ENCODE assay signal across 17 cellular contexts in the genomic region with DNA sequence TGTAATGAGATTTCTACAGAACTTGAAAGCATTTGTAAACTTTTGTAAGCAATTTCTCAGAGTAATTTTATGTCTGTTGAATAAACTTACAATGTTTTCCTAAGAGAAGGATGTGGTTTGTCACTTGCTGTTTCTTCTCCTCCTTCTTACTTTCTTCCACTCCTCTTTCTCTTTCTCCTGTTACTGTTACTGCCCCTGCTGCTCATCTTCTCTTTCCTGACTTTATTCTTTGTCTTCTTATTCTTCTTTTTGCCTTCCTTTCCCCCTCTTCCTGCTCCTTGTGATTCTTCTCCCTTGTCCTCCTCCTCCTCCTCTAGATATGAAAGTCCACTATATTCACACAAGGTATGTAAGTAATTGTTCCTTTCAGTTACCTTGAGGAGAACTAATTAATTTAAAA. TPM values are rescaled to one million over a fixed set of nuclear protein-coding genes. Genes with fewer than 3 reads are reported as not detected.
DNase-seq lines count a peak whose midpoint lies in the region; ATAC-seq, FAIRE-seq and TF ChIP-seq lines count a peak whose summit lies in the region.
"Had no signal": no experiment of that assay in that cellular context is flagged by ENCODE, and none has a peak within 500 bp of the region (broad histone marks: within the 10 kb centered on the region; RNA-seq: fewer than 3 reads in every experiment).

No MANE protein-coding gene starts in this region.

- H3K4me2 ChIP-seq in A549 (no peak overlapping the region; the same call in 2 of the 3 replicates), trophoblast cell (ENCODE audit: low read length) (no peak overlapping the region)

- intact Hi-C loops in testis (cut with DNase I; ENCODE audit: low total_unique reads): no loop called here

- no peak overlapping the region for H3K14ac ChIP-seq in trophoblast cell (ENCODE audit: low read length)

- H3K4me3 ChIP-seq in A549 (no peak overlapping the region), HEK293 (ENCODE audit: low read depth, low read length) (no peak overlapping the region), trophoblast cell (ENCODE audit: low read depth, low read length) (no peak overlapping the region), testis (no peak overlapping the region)
- H3K4me3 ChIP-seq: SJSA1, skin epidermis had no signal

- POLR2A ChIA-PET in A549 (lab: Yijun Ruan, JAX) (no interaction called here), HEK293 (lab: Yijun Ruan, JAX) (no interaction called here)
- POLR2A ChIA-PET in activated CD4-positive, alpha-beta memory T cell treated with anti-CD3 and anti-CD28 coated beads, Interleukin-2, amount 10 ng/mL, durations not matched to agents 7 days and 5 days (lab: Charles Lee): no interaction called here

- no peaks in the 10 kb centered on the region for H3K79me2 ChIP-seq in trophoblast cell (ENCODE audit: control insufficient read depth, insufficient read depth, low read length, poor library complexity)

- no peak overlapping the region for H2BK12ac ChIP-seq in trophoblast cell (ENCODE audit: low read length)

- no peak overlapping the region for H2BK5ac ChIP-seq in trophoblast cell (ENCODE audit: low read depth, low read length, poor library complexity)

- H3K36me3 Mint-ChIP-seq in activated naive CD8-positive, alpha-beta T cell: peaks cover 4% of the 10 kb centered on the region
- H3K36me3 Mint-ChIP-seq in natural killer cell treated with Interleukin-12 subunit alpha and Interleukin-12 subunit beta and Interleukin-15 and Interleukin-18, amount 100 ng/mL, for 72 hours: no peaks in the 10 kb centered on the region
- H3K36me3 Mint-ChIP-seq in activated CD4-positive, alpha-beta memory T cell treated with anti-CD3 and anti-CD28 coated beads, Interleukin-2, amount 10 ng/mL, durations not matched to agents 7 days and 5 days (ENCODE audit: low read depth): peaks cover 4% of the 10 kb centered on the region

- H3K27ac ChIP-seq in A549 (peak overlapping the region; percentile 29 to 57; a peak in 4 of 6 replicates), HEK293 (ENCODE audit: extremely low read depth, low read depth, low read length) (no peak overlapping the region), trophoblast cell (ENCODE audit: low read depth, low read length) (no peak overlapping the region), testis (no peak overlapping the region)
- H3K27ac ChIP-seq: WERI-Rb-1 had no signal

- no peaks in the 10 kb centered on the region for H3K9me3 Mint-ChIP-seq in activated naive CD8-positive, alpha-beta T cell (ENCODE audit: low read depth)
- H3K9me3 Mint-ChIP-seq in natural killer cell treated with Interleukin-12 subunit alpha and Interleukin-12 subunit beta and Interleukin-15 and Interleukin-18, amount 100 ng/mL, for 72 hours: no peaks in the 10 kb centered on the region
- H3K9me3 Mint-ChIP-seq in activated CD4-positive, alpha-beta memory T cell treated with anti-CD3 and anti-CD28 coated beads, Interleukin-2, amount 10 ng/mL, durations not matched to agents 7 days and 5 days: peaks cover 6% of the 10 kb centered on the region

- CTCF ChIA-PET in A549 (lab: Yijun Ruan, JAX): no interaction called here
- CTCF ChIA-PET in HEK293 (lab: Yijun Ruan, JAX): interaction anchor here (1.4 kb wide), 1 partner anchor 51 kb away, joined by 3 read pairs; no protein-coding TSS in a partner anchor
- CTCF ChIA-PET in activated CD4-positive, alpha-beta memory T cell treated with anti-CD3 and anti-CD28 coated beads, Interleukin-2, amount 10 ng/mL, durations not matched to agents 7 days and 5 days (lab: Charles Lee): no interaction called here

- H3K36me3 ChIP-seq in HEK293 (ENCODE audit: control insufficient read depth in 2 of 2, insufficient read depth in 1 of 2, low read length in 2 of 2) (no peaks in the 10 kb centered on the region), trophoblast cell (ENCODE audit: control insufficient read depth in 1 of 2, insufficient read depth in 2 of 2, low read length in 2 of 2) (no peaks in the 10 kb centered on the region), testis (ENCODE audit: low read depth, missing control alignments) (no peaks in the 10 kb centered on the region)
- H3K36me3 ChIP-seq: SJSA1, WERI-Rb-1 had no signal

- no peak overlapping the region for H2BK120ac ChIP-seq in trophoblast cell (ENCODE audit: insufficient read depth, low read length, poor library complexity)

- FAIRE-seq in A549 (lab: Jason Lieb, UNC): no peak

- no peak overlapping the region for H2AK5ac ChIP-seq in trophoblast cell (ENCODE audit: low read length)

- ATAC-seq in A549: no peak
- no peak for ATAC-seq in natural killer cell treated with Interleukin-12 subunit alpha and Interleukin-12 subunit beta and Interleukin-15 and Interleukin-18, amount 100 ng/mL, for 72 hours
- ATAC-seq: left ventricle myocardium superior had no signal

- TF ChIP-seq EP300 in A549 (IDR thresholded peaks at IDR 0.05): no peak

- no peak overlapping the region for H4K12ac ChIP-seq in trophoblast cell (ENCODE audit: low read depth, low read length)

- H3K27me3 Mint-ChIP-seq in activated naive CD8-positive, alpha-beta T cell: no peaks in the 10 kb centered on the region
- no peaks in the 10 kb centered on the region for H3K27me3 Mint-ChIP-seq in natural killer cell treated with Interleukin-12 subunit alpha and Interleukin-12 subunit beta and Interleukin-15 and Interleukin-18, amount 100 ng/mL, for 72 hours
- H3K27me3 Mint-ChIP-seq in activated CD4-positive, alpha-beta memory T cell treated with anti-CD3 and anti-CD28 coated beads, Interleukin-2, amount 10 ng/mL, durations not matched to agents 7 days and 5 days: peaks cover 44% of the 10 kb centered on the region

- H4K91ac ChIP-seq in trophoblast cell (ENCODE audit: low read depth, low read length): no peak overlapping the region

- H4K8ac ChIP-seq in trophoblast cell (ENCODE audit: low read depth, low read length): no peak overlapping the region

- no peaks in the 10 kb centered on the region for H3K27me3 ChIP-seq in trophoblast cell (ENCODE audit: insufficient read depth, low read length)
- H3K27me3 ChIP-seq in testis: no peaks in the 10 kb centered on the region
- H3K27me3 ChIP-seq: SJSA1 had no signal

- H2AFZ ChIP-seq in trophoblast cell (ENCODE audit: insufficient read depth, low read length, poor library complexity): no peak overlapping the region

- H3K4me1 Mint-ChIP-seq in activated naive CD8-positive, alpha-beta T cell (ENCODE audit: low read depth): peaks cover 44% of the 10 kb centered on the region
- H3K4me1 Mint-ChIP-seq in natural killer cell treated with Interleukin-12 subunit alpha and Interleukin-12 subunit beta and Interleukin-15 and Interleukin-18, amount 100 ng/mL, for 72 hours (ENCODE audit: low read depth in 2 of 2): peaks cover 42 to 48% of the 10 kb centered on the region in 2 donors
- H3K4me1 Mint-ChIP-seq in activated CD4-positive, alpha-beta memory T cell treated with anti-CD3 and anti-CD28 coated beads, Interleukin-2, amount 10 ng/mL, durations not matched to agents 7 days and 5 days: peaks cover 36% of the 10 kb centered on the region

- H3K79me1 ChIP-seq in trophoblast cell (ENCODE audit: low read length): no peaks in the 10 kb centered on the region

- no peak overlapping the region for H3K23ac ChIP-seq in trophoblast cell (ENCODE audit: low read length)

- no peak overlapping the region for H3K9ac ChIP-seq in trophoblast cell (ENCODE audit: low read length)

- no peak overlapping the region for H3K4ac ChIP-seq in trophoblast cell (ENCODE audit: low read depth, low read length)

- TF ChIP-seq CTCF in A549 (IDR thresholded peaks at IDR 0.05): no peak
- TF ChIP-seq CTCF in HEK293 (tag by site-specific recombination; IDR thresholded peaks at IDR 0.05): no peak
- no peak for TF ChIP-seq CTCF in testis (IDR thresholded peaks at IDR 0.05)

- H3K9me3 ChIP-seq in A549: peaks cover 5% of the 10 kb centered on the region
- H3K9me3 ChIP-seq in HEK293 (ENCODE audit: control insufficient read depth, insufficient read depth, low read depth, low read length): no peaks in the 10 kb centered on the region
- H3K9me3 ChIP-seq in trophoblast cell (ENCODE audit: insufficient read depth, low read depth, low read length): peaks cover 2% of the 10 kb centered on the region
- H3K9me3 ChIP-seq in testis: no peaks in the 10 kb centered on the region
- H3K9me3 ChIP-seq: SJSA1 had no signal

- no peak overlapping the region for H3K18ac ChIP-seq in trophoblast cell (ENCODE audit: low read length)

- H3K4me3 Mint-ChIP-seq in activated naive CD8-positive, alpha-beta T cell: no peak overlapping the region
- peak overlapping the region; percentile 48 for H3K4me3 Mint-ChIP-seq in natural killer cell treated with Interleukin-12 subunit alpha and Interleukin-12 subunit beta and Interleukin-15 and Interleukin-18, amount 100 ng/mL, for 72 hours
- no peak overlapping the region for H3K4me3 Mint-ChIP-seq in activated CD4-positive, alpha-beta memory T cell treated with anti-CD3 and anti-CD28 coated beads, Interleukin-2, amount 10 ng/mL, durations not matched to agents 7 days and 5 days

- TF ChIP-seq RAD21 in A549 (conservative IDR thresholded peaks at IDR 0.05 in 1 of 2, IDR thresholded peaks at IDR 0.05 in 1 of 2): no peak

- no peak for TF ChIP-seq POLR2A in A549 (IDR thresholded peaks at IDR 0.05; ENCODE audit: low read length)
- TF ChIP-seq POLR2A in testis (IDR thresholded peaks at IDR 0.05): no peak

- peaks cover 25% of the 10 kb centered on the region; the same call in 2 of the 3 replicates for H3K4me1 ChIP-seq in A549
- no peaks in the 10 kb centered on the region for H3K4me1 ChIP-seq in HEK293 (ENCODE audit: control insufficient read depth, insufficient read depth, low read length)
- H3K4me1 ChIP-seq in trophoblast cell (ENCODE audit: control insufficient read depth in 1 of 2, insufficient read depth in 2 of 2, low read length in 2 of 2): no peaks in the 10 kb centered on the region
- H3K4me1 ChIP-seq in testis: no peaks in the 10 kb centered on the region

- H3K27ac Mint-ChIP-seq in activated naive CD8-positive, alpha-beta T cell: peak overlapping the region; percentile 25
- peak overlapping the region; percentile 50 to 90 for H3K27ac Mint-ChIP-seq in natural killer cell treated with Interleukin-12 subunit alpha and Interleukin-12 subunit beta and Interleukin-15 and Interleukin-18, amount 100 ng/mL, for 72 hours
- no peak overlapping the region for H3K27ac Mint-ChIP-seq in activated CD4-positive, alpha-beta memory T cell treated with anti-CD3 and anti-CD28 coated beads, Interleukin-2, amount 10 ng/mL, durations not matched to agents 7 days and 5 days

- DNase-seq in A549 (ENCODE audit: low read depth in 1 of 2, low spot score in 1 of 2): no peak
- no peak for DNase-seq in natural killer cell treated with Interleukin-12 subunit alpha and Interleukin-12 subunit beta and Interleukin-15 and Interleukin-18, amount 100 ng/mL, for 72 hours (ENCODE audit: low spot score)
- no peak for DNase-seq in NCI-H446 (lab: John Stamatoyannopoulos, UW)
- no peak for DNase-seq in trophoblast cell
- no peak for DNase-seq in testis
- DNase-seq in activated CD4-positive, alpha-beta memory T cell treated with anti-CD3 and anti-CD28 coated beads, Interleukin-2, amount 10 ng/mL, durations not matched to agents 7 days and 5 days: no peak
- DNase-seq: anterior cingulate cortex, DMS53, hippocampal formation, left ventricle myocardium superior, NCI-H2107, WERI-Rb-1 had no signal

RNA-seq across cellular contexts. Expression of a gene that starts 31.1 kb away (rescaled TPM):
- 54.8 and 62.9 TPM in 2 replicates for polyA plus RNA-seq in A549 (2011; rRNA removed)
- polyA plus RNA-seq in A549 (2012; cell fraction: cytosol; rRNA removed): 5.3 and 7.3 TPM in 2 replicates
- polyA plus RNA-seq in A549 (2012; cell fraction: nucleus; rRNA removed): 4.1 and 4.9 TPM in 2 replicates
- polyA plus RNA-seq in A549 (2017; fragmentation: RNase III; extraction: RNeasy Plus Mini Kit Qiagen cat#74134 plus additional on column Dnase treatment): 8.9 to 10.9 TPM (median 10.1 TPM) in 3 replicates
- 11.2 and 16.4 TPM in 2 replicates for polyA minus RNA-seq in A549 (2011; rRNA and poly(A)+ RNA removed)
- total RNA-seq in natural killer cell treated with Interleukin-12 subunit alpha and Interleukin-12 subunit beta and Interleukin-15 and Interleukin-18, amount 100 ng/mL, for 72 hours: not detected
- polyA plus RNA-seq in trophoblast cell (2013): not detected in 2 replicates
- total RNA-seq in testis: under 1 TPM in 1 of 2 donors, not detected in 1; 0.63 TPM
- 6.2 TPM for polyA plus RNA-seq in testis (ENCODE audit: insufficient read depth, low read depth, low replicate concordance)
- not detected for total RNA-seq in activated CD4-positive, alpha-beta memory T cell treated with anti-CD3 and anti-CD28 coated beads, Interleukin-2, amount 10 ng/mL, durations not matched to agents 7 days and 5 days
- total RNA-seq: HT1080, left ventricle myocardium superior had no signal

Comparison
In these comparisons a context has a peak if more than half of its experiments do, and no peak if none do; other contexts are left out.
1. H3K27ac ChIP-seq: peak in A549 (2 of 2); none in HEK293 (single experiment), trophoblast cell (single experiment) and testis (0 of 2).